ENCODE assay signal across 14 cellular contexts in genomic region chr4:174135530-174135929, GRCh38.
A peak's percentile ranks its signal among the peaks of the same experiment; 100 is the strongest.
DNase-seq lines count a peak whose midpoint lies in the region; ATAC-seq and TF ChIP-seq lines count a peak whose summit lies in the region.
"Had no signal": no experiment of that assay in that cellular context is flagged by ENCODE, and none has a peak within 500 bp of the region (broad histone marks: within the 10 kb centered on the region; RNA-seq: fewer than 3 reads in every experiment).

No MANE protein-coding gene starts in this region.

- H3K27me3 Mint-ChIP-seq in activated T-helper 1 cell treated with anti-CD3 and anti-CD28 coated beads, Interleukin-12 subunit alpha, Interleukin-12 subunit beta, Interleukin-2, Interleukin-4 antibody, amounts not matched to agents 30 ng/mL and 10 ng/mL and 1 ng/mL, durations not matched to agents 14 hours and 24 hours and 36 hours (ENCODE audit: insufficient read depth), result no peaks in the 10 kb centered on the region
- H3K27me3 Mint-ChIP-seq: activated B cell treated with CpG ODN at 0.5 μM for 24 hours had no signal

- H3K27ac Mint-ChIP-seq in activated T-helper 1 cell treated with anti-CD3 and anti-CD28 coated beads, Interleukin-12 subunit alpha, Interleukin-12 subunit beta, Interleukin-2, Interleukin-4 antibody, amounts not matched to agents 30 ng/mL and 10 ng/mL and 1 ng/mL, durations not matched to agents 14 hours and 24 hours and 36 hours, result no peak overlapping the region
- H3K27ac Mint-ChIP-seq: activated B cell treated with CpG ODN at 0.5 μM for 24 hours; activated T-cell treated with anti-CD3 and anti-CD28 coated beads, Interleukin-2, amount 50 U/mL, for 72 hours; CD4-positive, alpha-beta T cell had no signal

- H3K36me3 Mint-ChIP-seq in activated T-helper 1 cell treated with anti-CD3 and anti-CD28 coated beads, Interleukin-12 subunit alpha, Interleukin-12 subunit beta, Interleukin-2, Interleukin-4 antibody, amounts not matched to agents 30 ng/mL and 10 ng/mL and 1 ng/mL, durations not matched to agents 14 hours and 24 hours and 36 hours (ENCODE audit: low read depth), result no peaks in the 10 kb centered on the region

- DNase-seq in NCI-H69 (lab: John Stamatoyannopoulos, UW), result peak; percentile 46
- no peak for DNase-seq in stomach
- no peak for DNase-seq in activated T-helper 1 cell treated with anti-CD3 and anti-CD28 coated beads, Interleukin-12 subunit alpha, Interleukin-12 subunit beta, Interleukin-2, Interleukin-4 antibody, amounts not matched to agents 30 ng/mL and 10 ng/mL and 1 ng/mL, durations not matched to agents 14 hours and 24 hours and 36 hours (ENCODE audit: low spot score)
- DNase-seq in NCI-H345 (lab: John Stamatoyannopoulos, UW), result no peak
- no peak for DNase-seq in MV-4-11 (lab: John Stamatoyannopoulos, UW)
- DNase-seq in hippocampal formation (lab: John Stamatoyannopoulos, UW), result no peak
- DNase-seq: activated B cell treated with CpG ODN at 0.5 μM for 24 hours; activated T-cell treated with anti-CD3 and anti-CD28 coated beads, Interleukin-2, amount 50 U/mL, for 72 hours; CD4-positive, alpha-beta T cell; left colon; posterior cingulate gyrus had no signal

- peaks cover 0 to 27% (median 6%) of the 10 kb centered on the region in 3 donors for H3K4me1 ChIP-seq in gastroesophageal sphincter
- peaks cover 0 to 10% (median 0%) of the 10 kb centered on the region in 4 donors for H3K4me1 ChIP-seq in stomach
- H3K4me1 ChIP-seq: HAP-1 had no signal

- no peak overlapping the region for H3K4me3 Mint-ChIP-seq in activated T-helper 1 cell treated with anti-CD3 and anti-CD28 coated beads, Interleukin-12 subunit alpha, Interleukin-12 subunit beta, Interleukin-2, Interleukin-4 antibody, amounts not matched to agents 30 ng/mL and 10 ng/mL and 1 ng/mL, durations not matched to agents 14 hours and 24 hours and 36 hours
- H3K4me3 Mint-ChIP-seq: activated B cell treated with CpG ODN at 0.5 μM for 24 hours; activated T-cell treated with anti-CD3 and anti-CD28 coated beads, Interleukin-2, amount 50 U/mL, for 72 hours; CD4-positive, alpha-beta T cell had no signal

- H3K9me3 Mint-ChIP-seq in activated T-helper 1 cell treated with anti-CD3 and anti-CD28 coated beads, Interleukin-12 subunit alpha, Interleukin-12 subunit beta, Interleukin-2, Interleukin-4 antibody, amounts not matched to agents 30 ng/mL and 10 ng/mL and 1 ng/mL, durations not matched to agents 14 hours and 24 hours and 36 hours, result no peaks in the 10 kb centered on the region
- H3K9me3 Mint-ChIP-seq: activated B cell treated with CpG ODN at 0.5 μM for 24 hours; activated T-cell treated with anti-CD3 and anti-CD28 coated beads, Interleukin-2, amount 50 U/mL, for 72 hours; CD4-positive, alpha-beta T cell had no signal

- ATAC-seq in GM19351 (IDR thresholded peaks at IDR 0.05; ENCODE audit: unreplicated experiment), result peak; percentile 79
- ATAC-seq in gastroesophageal sphincter, result no peak
- ATAC-seq: activated T-cell treated with anti-CD3 and anti-CD28 coated beads, Interleukin-2, amount 50 U/mL, for 72 hours; left colon had no signal

- H3K4me3 ChIP-seq in gastroesophageal sphincter, result peak overlapping the region; percentile 41 to 55
- H3K4me3 ChIP-seq in stomach, result peak overlapping the region in 3 of 4 donors; percentile 1 to 7 (median 4)
- H3K4me3 ChIP-seq: HAP-1 had no signal

- H3K36me3 ChIP-seq in gastroesophageal sphincter, result no peaks in the 10 kb centered on the region
- no peaks in the 10 kb centered on the region for H3K36me3 ChIP-seq in stomach
- H3K36me3 ChIP-seq: HAP-1 had no signal

- no peak for TF ChIP-seq POLR2A in gastroesophageal sphincter (IDR thresholded peaks at IDR 0.05)
- no peak for TF ChIP-seq POLR2A in stomach (IDR thresholded peaks at IDR 0.05)

- no peaks in the 10 kb centered on the region for H3K9me3 ChIP-seq in gastroesophageal sphincter
- H3K9me3 ChIP-seq in stomach, result no peaks in the 10 kb centered on the region
- H3K9me3 ChIP-seq: HAP-1 had no signal

- TF ChIP-seq EP300 in gastroesophageal sphincter (IDR thresholded peaks at IDR 0.05) (no peak), stomach (IDR thresholded peaks at IDR 0.05) (no peak)

- H3K27me3 ChIP-seq in gastroesophageal sphincter (no peaks in the 10 kb centered on the region), stomach (no peaks in the 10 kb centered on the region)

- H3K4me1 Mint-ChIP-seq in activated T-helper 1 cell treated with anti-CD3 and anti-CD28 coated beads, Interleukin-12 subunit alpha, Interleukin-12 subunit beta, Interleukin-2, Interleukin-4 antibody, amounts not matched to agents 30 ng/mL and 10 ng/mL and 1 ng/mL, durations not matched to agents 14 hours and 24 hours and 36 hours (ENCODE audit: low read depth), result no peaks in the 10 kb centered on the region
- H3K4me1 Mint-ChIP-seq: activated B cell treated with CpG ODN at 0.5 μM for 24 hours had no signal

- TF ChIP-seq CTCF in gastroesophageal sphincter (IDR thresholded peaks at IDR 0.05) (no peak), stomach (IDR thresholded peaks at IDR 0.05) (no peak)

- H3K27ac ChIP-seq in gastroesophageal sphincter (peak overlapping the region; percentile 73 to 93 (median 82)), stomach (peak overlapping the region in 2 of 5 donors; percentile 30 to 75)

- intact Hi-C loops in stomach (cut with DNase I; ENCODE audit: low total_unique reads), result no loop called here
- intact Hi-C loops in activated T-helper 1 cell treated with anti-CD3 and anti-CD28 coated beads, Interleukin-12 subunit alpha, Interleukin-12 subunit beta, Interleukin-2, Interleukin-4 antibody, amounts not matched to agents 30 ng/mL and 10 ng/mL and 1 ng/mL, durations not matched to agents 14 hours and 24 hours and 36 hours (cut with micrococcal nuclease), result no loop called here

- 11 to 17% methylated on average over 1 of the region's 1 CpG for WGBS in gastroesophageal sphincter (ENCODE audit: low coverage in 1 of 2), 2 donors
- 36 to 73% (median 62%) methylated on average over 1 of the region's 1 CpG for WGBS in stomach, 5 donors
